ENCODE assay signal across 1 cellular context in genomic region chr13:97653741-97654140, GRCh38.
TF ChIP-seq lines count a peak whose summit lies in the region.

No MANE protein-coding gene starts in this region.

TF ChIP-seq in IMR-90, 13 proteins besides CTCF, POLR2A, EP300 and RAD21:
- TF ChIP-seq SMC3 (IDR thresholded peaks at IDR 0.05; ENCODE audit: low read depth, low read length), result no peak
